ENCODE assay signal across 17 cellular contexts in genomic region chr1:4019606-4020331, GRCh38.
"Had no signal": no experiment of that assay in that cellular context is flagged by ENCODE, and none has a peak within 500 bp of the region (broad histone marks: within the 10 kb centered on the region; RNA-seq: fewer than 3 reads in every experiment).

No MANE protein-coding gene starts in this region.

- H3K27me3 ChIP-seq: cardiac muscle cell, transverse colon, uterus had no signal

- H3K27ac Mint-ChIP-seq: activated naive CD4-positive, alpha-beta T cell treated with anti-CD3 and anti-CD28 coated beads, Interleukin-2, amount 10 ng/mL, durations not matched to agents 7 days and 5 days; effector memory CD8-positive, alpha-beta T cell had no signal

- H3K9me3 ChIP-seq: esophagus squamous epithelium, gastrocnemius medialis, transverse colon, uterus had no signal

- H3K36me3 Mint-ChIP-seq: activated naive CD4-positive, alpha-beta T cell treated with anti-CD3 and anti-CD28 coated beads, Interleukin-2, amount 10 ng/mL, durations not matched to agents 7 days and 5 days had no signal

- H3K27ac ChIP-seq: cardiac muscle cell, esophagus squamous epithelium, gastrocnemius medialis, transverse colon, uterus had no signal

- H3K4me3 ChIP-seq: cardiac muscle cell, esophagus squamous epithelium, gastrocnemius medialis, transverse colon, uterus had no signal

- H3K9me3 Mint-ChIP-seq: activated naive CD4-positive, alpha-beta T cell treated with anti-CD3 and anti-CD28 coated beads, Interleukin-2, amount 10 ng/mL, durations not matched to agents 7 days and 5 days; activated T-cell treated with anti-CD3 and anti-CD28 coated beads, Interleukin-2, amount 50 U/mL, for 4 hours; effector memory CD8-positive, alpha-beta T cell had no signal

- H3K4me3 Mint-ChIP-seq: activated naive CD4-positive, alpha-beta T cell treated with anti-CD3 and anti-CD28 coated beads, Interleukin-2, amount 10 ng/mL, durations not matched to agents 7 days and 5 days; activated T-cell treated with anti-CD3 and anti-CD28 coated beads, Interleukin-2, amount 50 U/mL, for 4 hours; effector memory CD8-positive, alpha-beta T cell; nephron progenitor cell; stimulated activated naive B cell treated with anti-CD40 and anti-IgM and Interleukin-4, amounts not matched to agents 10 μg/mL and 1 μg/mL and 100 μg/mL, for 72 hours had no signal

- H3K36me3 ChIP-seq: cardiac muscle cell, esophagus squamous epithelium, gastrocnemius medialis, transverse colon, uterus had no signal

- ATAC-seq: activated T-cell treated with anti-CD3 and anti-CD28 coated beads, Interleukin-2, amount 50 U/mL, for 4 hours; effector memory CD8-positive, alpha-beta T cell; gastrocnemius medialis; sciatic nerve; stimulated activated naive B cell treated with anti-CD40 and anti-IgM and Interleukin-4, amounts not matched to agents 10 μg/mL and 1 μg/mL and 100 μg/mL, for 72 hours had no signal

- H3K4me1 ChIP-seq: gastrocnemius medialis, transverse colon, uterus had no signal

- DNase-seq: activated CD8-positive, alpha-beta memory T cell treated with anti-CD3 and anti-CD28 coated beads, Interleukin-2, amount 50 U/mL, for 4 hours; activated naive CD4-positive, alpha-beta T cell treated with anti-CD3 and anti-CD28 coated beads, Interleukin-2, amount 10 ng/mL, durations not matched to agents 7 days and 5 days; activated T-cell treated with anti-CD3 and anti-CD28 coated beads, Interleukin-2, amount 50 U/mL, for 4 hours; amygdala; effector memory CD8-positive, alpha-beta T cell; esophagus squamous epithelium; gastrocnemius medialis; nephron progenitor cell; small intestine; stimulated activated CD4-positive, alpha-beta T cell treated with anti-CD3 and anti-CD28 coated beads, Interleukin-2, amount 100 ng/mL, for 48 hours; stimulated activated CD8-positive, alpha-beta memory T cell treated with anti-CD3 and anti-CD28 coated beads, Interleukin-4, amount 100 ng/mL, for 48 hours; stimulated activated naive B cell treated with anti-CD40 and anti-IgM and Interleukin-4, amounts not matched to agents 10 μg/mL and 1 μg/mL and 100 μg/mL, for 72 hours; T-helper 9 cell; transverse colon; uterus had no signal
